ENCODE assay signal across 1 cellular context in genomic region chr17:59371426-59372099, GRCh38.
TF ChIP-seq lines count a peak whose summit lies in the region.

No MANE protein-coding gene starts in this region.

TF ChIP-seq in HepG2, 621 proteins besides CTCF, POLR2A, EP300 and RAD21 (continued from another document):
- 0 out of 2 replicates have a peak, but pooled peaks have one; percentile 35 for TF ChIP-seq ZNF280D (CRISPR knock-in tag; IDR thresholded peaks at IDR 0.05)
- no peak for TF ChIP-seq ZNF44 (CRISPR knock-in tag; IDR thresholded peaks at IDR 0.05)
- TF ChIP-seq RFX5 (IDR thresholded peaks at IDR 0.05; ENCODE audit: low read depth, low read length), result peak; percentile 87
- no peak for TF ChIP-seq POLR2AphosphoS2 (IDR thresholded peaks at IDR 0.05; ENCODE audit: low read depth, low read length)
- no peak for TF ChIP-seq ZNF350 (CRISPR knock-in tag; IDR thresholded peaks at IDR 0.05; ENCODE audit: borderline replicate concordance, low read depth)
- TF ChIP-seq ZNF773 (CRISPR knock-in tag; IDR thresholded peaks at IDR 0.05; ENCODE audit: borderline replicate concordance), result no peak
- TF ChIP-seq ZNF547 (CRISPR knock-in tag; IDR thresholded peaks at IDR 0.05), result no peak
- TF ChIP-seq RARA (CRISPR knock-in tag; IDR thresholded peaks at IDR 0.05), result 0 out of 2 replicates have a peak, but pooled peaks have one; percentile 5
- TF ChIP-seq MBNL3 (CRISPR knock-in tag; conservative IDR thresholded peaks at IDR 0.05), result no peak
- no peak for TF ChIP-seq ZMYM3 (CRISPR knock-in tag; IDR thresholded peaks at IDR 0.05)
- no peak for TF ChIP-seq ZNF431 (CRISPR knock-in tag; IDR thresholded peaks at IDR 0.05; ENCODE audit: borderline replicate concordance, low read depth)
- no peak for TF ChIP-seq ELF1 (CRISPR knock-in tag; IDR thresholded peaks at IDR 0.05)
- TF ChIP-seq PHF21A (CRISPR knock-in tag; IDR thresholded peaks at IDR 0.05), result no peak
- TF ChIP-seq GATAD2A (CRISPR knock-in tag; IDR thresholded peaks at IDR 0.05), result peak; percentile 18; the same call in 1 of the 2 replicates
- TF ChIP-seq JUNB (CRISPR knock-in tag; IDR thresholded peaks at IDR 0.05; ENCODE audit: borderline replicate concordance), result no peak
- TF ChIP-seq SP1 (IDR thresholded peaks at IDR 0.05), result no peak
- no peak for TF ChIP-seq SP1 (CRISPR knock-in tag; IDR thresholded peaks at IDR 0.05)
- no peak for TF ChIP-seq ZGPAT (CRISPR knock-in tag; IDR thresholded peaks at IDR 0.05)
- no peak for TF ChIP-seq E2F1 (CRISPR knock-in tag; IDR thresholded peaks at IDR 0.05)
TF ChIP-seq in HepG2: peak in this region for 10.
